ENCODE assay signal across 1 cellular context in the genomic region with DNA sequence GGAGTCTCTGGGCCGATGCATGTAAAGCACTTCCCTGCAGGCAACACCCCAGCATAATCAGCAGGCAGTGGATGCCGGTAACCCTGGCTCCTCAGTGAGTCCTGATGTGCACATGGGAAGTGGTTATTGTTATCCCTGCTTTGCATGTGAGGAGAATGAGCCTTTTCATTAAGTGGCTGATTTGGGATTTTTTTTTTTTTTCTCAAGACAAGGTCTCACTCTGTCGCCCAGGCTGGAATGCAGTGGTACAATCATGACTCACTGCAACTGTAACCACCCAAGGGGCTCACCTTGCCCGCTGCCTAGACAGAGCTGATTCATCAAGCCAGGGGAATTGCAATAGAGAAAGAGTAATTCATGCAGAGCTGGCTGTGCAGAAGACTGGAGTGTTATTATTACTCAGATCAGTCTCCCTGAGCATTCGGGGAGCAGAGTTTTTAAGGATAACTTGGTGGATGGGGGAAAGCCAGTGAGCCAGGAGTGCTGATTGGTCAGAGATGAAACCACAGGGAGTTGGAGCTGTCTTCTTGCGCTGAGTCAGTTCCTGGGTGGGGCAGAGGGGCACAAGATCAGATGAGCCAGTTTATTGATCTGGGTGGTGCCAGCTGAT.
TF ChIP-seq lines count a peak whose summit lies in the region.

No MANE protein-coding gene starts in this region.

TF ChIP-seq in K562, 482 proteins besides CTCF, POLR2A, EP300 and RAD21 (continued from another document):
- TF ChIP-seq ZSCAN29 (IDR thresholded peaks at IDR 0.05), result no peak
- peak; percentile 57; the same call in 1 of the 2 replicates for TF ChIP-seq DPF2 (IDR thresholded peaks at IDR 0.05)
- TF ChIP-seq NFYB (IDR thresholded peaks at IDR 0.05; ENCODE audit: extremely low read depth, insufficient read length), result peak; percentile 5
- peak; percentile 23; the same call in 1 of the 2 replicates for TF ChIP-seq C11orf30 (IDR thresholded peaks at IDR 0.05; ENCODE audit: low read depth)
- TF ChIP-seq ZNF316 (IDR thresholded peaks at IDR 0.05), result peak; percentile 24; the same call in 1 of the 2 replicates
- TF ChIP-seq KDM2B (CRISPR knock-in tag; IDR thresholded peaks at IDR 0.05), result no peak
- TF ChIP-seq, protein P1, sequence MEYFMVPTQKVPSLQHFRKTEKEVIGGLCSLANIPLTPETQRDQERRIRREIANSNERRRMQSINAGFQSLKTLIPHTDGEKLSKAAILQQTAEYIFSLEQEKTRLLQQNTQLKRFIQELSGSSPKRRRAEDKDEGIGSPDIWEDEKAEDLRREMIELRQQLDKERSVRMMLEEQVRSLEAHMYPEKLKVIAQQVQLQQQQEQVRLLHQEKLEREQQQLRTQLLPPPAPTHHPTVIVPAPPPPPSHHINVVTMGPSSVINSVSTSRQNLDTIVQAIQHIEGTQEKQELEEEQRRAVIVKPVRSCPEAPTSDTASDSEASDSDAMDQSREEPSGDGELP (CRISPR knock-in tag; IDR thresholded peaks at IDR 0.05; ENCODE audit: borderline replicate concordance), result peak; percentile 51
- TF ChIP-seq CEBPB (tag; IDR thresholded peaks at IDR 0.05), result no peak
- TF ChIP-seq, protein P2, sequence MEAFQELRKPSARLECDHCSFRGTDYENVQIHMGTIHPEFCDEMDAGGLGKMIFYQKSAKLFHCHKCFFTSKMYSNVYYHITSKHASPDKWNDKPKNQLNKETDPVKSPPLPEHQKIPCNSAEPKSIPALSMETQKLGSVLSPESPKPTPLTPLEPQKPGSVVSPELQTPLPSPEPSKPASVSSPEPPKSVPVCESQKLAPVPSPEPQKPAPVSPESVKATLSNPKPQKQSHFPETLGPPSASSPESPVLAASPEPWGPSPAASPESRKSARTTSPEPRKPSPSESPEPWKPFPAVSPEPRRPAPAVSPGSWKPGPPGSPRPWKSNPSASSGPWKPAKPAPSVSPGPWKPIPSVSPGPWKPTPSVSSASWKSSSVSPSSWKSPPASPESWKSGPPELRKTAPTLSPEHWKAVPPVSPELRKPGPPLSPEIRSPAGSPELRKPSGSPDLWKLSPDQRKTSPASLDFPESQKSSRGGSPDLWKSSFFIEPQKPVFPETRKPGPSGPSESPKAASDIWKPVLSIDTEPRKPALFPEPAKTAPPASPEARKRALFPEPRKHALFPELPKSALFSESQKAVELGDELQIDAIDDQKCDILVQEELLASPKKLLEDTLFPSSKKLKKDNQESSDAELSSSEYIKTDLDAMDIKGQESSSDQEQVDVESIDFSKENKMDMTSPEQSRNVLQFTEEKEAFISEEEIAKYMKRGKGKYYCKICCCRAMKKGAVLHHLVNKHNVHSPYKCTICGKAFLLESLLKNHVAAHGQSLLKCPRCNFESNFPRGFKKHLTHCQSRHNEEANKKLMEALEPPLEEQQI (IDR thresholded peaks at IDR 0.05), result no peak
- TF ChIP-seq, protein P3, sequence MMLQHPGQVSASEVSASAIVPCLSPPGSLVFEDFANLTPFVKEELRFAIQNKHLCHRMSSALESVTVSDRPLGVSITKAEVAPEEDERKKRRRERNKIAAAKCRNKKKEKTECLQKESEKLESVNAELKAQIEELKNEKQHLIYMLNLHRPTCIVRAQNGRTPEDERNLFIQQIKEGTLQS (IDR thresholded peaks at IDR 0.05), result peak; percentile 31; the same call in 1 of the 2 replicates
- TF ChIP-seq, protein P3 (CRISPR knock-in tag; conservative IDR thresholded peaks at IDR 0.05), result no peak
